In the genomic region with DNA sequence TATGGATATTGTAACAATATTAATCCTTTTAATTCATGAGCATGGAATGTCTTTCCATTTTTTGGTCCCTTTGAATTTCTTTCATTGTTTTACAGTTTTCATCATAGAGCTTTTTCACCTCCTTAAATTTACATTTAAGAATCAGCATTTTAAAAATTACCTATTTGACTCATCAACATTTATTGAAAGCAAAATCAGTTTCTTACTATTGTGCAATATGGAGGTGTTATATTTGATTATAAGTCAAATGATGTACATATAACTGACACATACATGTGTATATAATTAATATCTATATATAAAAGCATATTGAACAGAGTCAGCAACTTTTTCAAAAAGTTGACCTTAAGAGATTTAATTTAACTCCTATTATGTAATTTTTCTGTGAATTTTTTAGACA, we compare ENCODE assay signal across 17 cellular contexts. TPM values are rescaled to one million over a fixed set of nuclear protein-coding genes. Genes with fewer than 3 reads are reported as not detected.
DNase-seq lines count a peak whose midpoint lies in the region; ATAC-seq, FAIRE-seq and TF ChIP-seq lines count a peak whose summit lies in the region.
"Had no signal": no experiment of that assay in that cellular context is flagged by ENCODE, and none has a peak within 500 bp of the region (broad histone marks: within the 10 kb centered on the region; RNA-seq: fewer than 3 reads in every experiment).

No MANE protein-coding gene starts in this region.

- no peak overlapping the region for H4K5ac ChIP-seq in IMR-90 (ENCODE audit: low read depth, low read length)

- H3K36me3 ChIP-seq in IMR-90 (ENCODE audit: control insufficient read depth, insufficient read depth, low read length) (no peaks in the 10 kb centered on the region), K562 (ENCODE audit: control insufficient read depth, insufficient read depth, low read length) (peaks cover 4% of the 10 kb centered on the region; the same call in 1 of the 3 replicates)
- H3K36me3 ChIP-seq: BE2C had no signal

- no peak overlapping the region for H2BK20ac ChIP-seq in IMR-90 (ENCODE audit: low read depth, low read length)

- H3K9me1 ChIP-seq in IMR-90 (ENCODE audit: insufficient read depth, low read length) (0 out of 2 replicates have a peak, but pooled peaks cover 3% of the 10 kb centered on the region), K562 (ENCODE audit: control insufficient read depth, insufficient read depth, low read length) (no peaks in the 10 kb centered on the region)

- H2AK5ac ChIP-seq in IMR-90 (ENCODE audit: low read depth, low read length): no peak overlapping the region

- in situ Hi-C loops in IMR-90 (cut with MboI; ENCODE audit: low sequenced_read_pairs) (no loop called here), K562 (cut with MboI) (no loop called here)

- H3K4me1 ChIP-seq in IMR-90 (ENCODE audit: control insufficient read depth, insufficient read depth, low read length) (no peaks in the 10 kb centered on the region), K562 (replicated peaks in 1 of 2; ENCODE audit: control insufficient read depth in 2 of 2, insufficient read depth in 2 of 2, low read length in 2 of 2) (no peaks in the 10 kb centered on the region; a peak in 1 of 5 replicates)
- H3K4me1 ChIP-seq: BE2C, BLaER1 had no signal

- no peak overlapping the region for H3K4me2 ChIP-seq in IMR-90 (ENCODE audit: low read depth, low read length)
- no peak overlapping the region for H3K4me2 ChIP-seq in K562 (ENCODE audit: insufficient read depth, low read length)
- H3K4me2 ChIP-seq: BLaER1 had no signal

- H3K9me3 ChIP-seq in IMR-90 (ENCODE audit: control insufficient read depth, insufficient read depth, low read length): no peaks in the 10 kb centered on the region
- no peaks in the 10 kb centered on the region for H3K9me3 ChIP-seq in K562 (replicated peaks; ENCODE audit: control insufficient read depth, insufficient read depth, low read depth, low read length)
- H3K9me3 ChIP-seq: BE2C had no signal

- CTCF ChIA-PET in IMR-90 (lab: Yijun Ruan, JAX) (no interaction called here), K562 (lab: Yijun Ruan, JAX; ENCODE audit: low intra/inter-chr PET ratio) (no interaction called here)

- H2AFZ ChIP-seq in IMR-90 (replicated peaks; ENCODE audit: low read length, poor library complexity) (no peak overlapping the region), K562 (ENCODE audit: low read depth, low read length) (no peak overlapping the region)

- H4K8ac ChIP-seq in IMR-90 (ENCODE audit: low read depth in 2 of 2, low read length in 2 of 2): no peak overlapping the region

- H3K18ac ChIP-seq in IMR-90 (ENCODE audit: low read depth, low read length): no peak overlapping the region

- H3K56ac ChIP-seq in IMR-90 (ENCODE audit: extremely low read depth, insufficient read depth, low read length): no peak overlapping the region

- FAIRE-seq in K562 (lab: Jason Lieb, UNC) (no peak), islet of Langerhans (lab: Jason Lieb, UNC) (peak; percentile 33)
- FAIRE-seq: GM12891 had no signal

- H3K14ac ChIP-seq in IMR-90 (replicated peaks; ENCODE audit: low read depth, low read length): no peak overlapping the region

- H2BK5ac ChIP-seq in IMR-90 (ENCODE audit: low read depth, low read length, poor library complexity, severe bottlenecking): no peak overlapping the region

- BruUV-seq in IMR-90 (replicated peaks; lab: Mats Ljungman, UMichigan) (no TSS peak), K562 (replicated peaks; lab: Mats Ljungman, UMichigan) (no TSS peak)

- ATAC-seq in IMR-90 (ENCODE audit: low read depth): no peak
- ATAC-seq in K562: no peak
- no peak for ATAC-seq in HG03378 (IDR thresholded peaks at IDR 0.05; ENCODE audit: unreplicated experiment)

- no peak overlapping the region for H2AK9ac ChIP-seq in IMR-90 (replicated peaks; ENCODE audit: low read depth, low read length, poor library complexity)

- DNase-seq in IMR-90 (no peak), K562 (ENCODE audit: extremely low read depth in 1 of 4, low spot score in 3 of 4) (no peak), DMS153 (lab: John Stamatoyannopoulos, UW) (no peak)
- DNase-seq: 8988T; BE2C; C1 segment of cervical spinal cord; CD4-positive, alpha-beta memory T cell; CD4-positive, CD25-positive, alpha-beta regulatory T cell; CD8-positive, alpha-beta memory T cell; COR-L47; DMS 273 treated with DMSO at 0.1 percent for 48 hours; DMS79 treated with DMSO at 0.1 percent for 48 hours; GF-D8 had no signal

- peaks cover 43% of the 10 kb centered on the region for H3K79me2 ChIP-seq in K562 (ENCODE audit: control insufficient read depth, insufficient read depth, low read length)

- dilution Hi-C loops in IMR-90 (cut with HindIII; ENCODE audit: low sequenced_read_pairs, unreplicated experiment): no loop called here

- H3K23ac ChIP-seq in IMR-90 (ENCODE audit: low read depth, low read length): no peak overlapping the region

- POLR2A ChIA-PET in IMR-90 (lab: Charles Lee; ENCODE audit: unreplicated experiment): no interaction called here
- POLR2A ChIA-PET in K562 (lab: Yijun Ruan, JAX): no interaction called here

- TF ChIP-seq RAD21 in IMR-90 (IDR thresholded peaks at IDR 0.05; ENCODE audit: low read length) (no peak), K562 (CRISPR knock-in tag; conservative IDR thresholded peaks at IDR 0.05 in 1 of 2, IDR thresholded peaks at IDR 0.05 in 1 of 2) (no peak)

- H3K27me3 ChIP-seq in IMR-90 (ENCODE audit: control insufficient read depth, insufficient read depth, low read length) (no peaks in the 10 kb centered on the region), K562 (ENCODE audit: control insufficient read depth in 2 of 2, insufficient read depth in 2 of 2, low read length in 2 of 2) (no peaks in the 10 kb centered on the region)
- H3K27me3 ChIP-seq: BE2C, BLaER1 had no signal

- no peak overlapping the region for H3K4me3 ChIP-seq in IMR-90 (ENCODE audit: insufficient read depth, low read depth, low read length)
- no peak overlapping the region for H3K4me3 ChIP-seq in K562
- H3K4me3 ChIP-seq: BLaER1 had no signal

- H3K27ac ChIP-seq in IMR-90 (ENCODE audit: insufficient read depth, low read length): no peak overlapping the region
- no peak overlapping the region for H3K27ac ChIP-seq in K562 (ENCODE audit: extremely low read depth, low read depth, low read length)
- H3K27ac ChIP-seq: BLaER1 had no signal

- H3K79me1 ChIP-seq in IMR-90 (ENCODE audit: low read depth in 1 of 2, low read length in 2 of 2): peaks cover 17 to 33% of the 10 kb centered on the region in 2 experiments

- no peak overlapping the region for H2BK15ac ChIP-seq in IMR-90 (ENCODE audit: low read depth, low read length)

- no peak overlapping the region for H3K4ac ChIP-seq in IMR-90 (ENCODE audit: low read depth, low read length)

- H4K91ac ChIP-seq in IMR-90 (ENCODE audit: insufficient read depth, low read depth, low read length): no peak overlapping the region

- TF ChIP-seq CTCF in IMR-90 (conservative IDR thresholded peaks at IDR 0.05; ENCODE audit: low read depth, low read length): no peak
- no peak for TF ChIP-seq CTCF in K562 (IDR thresholded peaks at IDR 0.05 in 2 of 3, conservative IDR thresholded peaks at IDR 0.05 in 1 of 3; ENCODE audit: insufficient read depth in 2 of 3, low read depth in 1 of 3, low read length in 3 of 3)

- TF ChIP-seq POLR2A in IMR-90 (IDR thresholded peaks at IDR 0.05; ENCODE audit: low read depth, low read length) (no peak), K562 (conservative IDR thresholded peaks at IDR 0.05) (no peak)

- H2BK120ac ChIP-seq in IMR-90 (ENCODE audit: low read depth, low read length): no peak overlapping the region

- intact Hi-C loops in IMR-90 (cut with micrococcal nuclease) (no loop called here), K562 (cut with micrococcal nuclease) (no loop called here)

- H4K20me1 ChIP-seq in IMR-90 (ENCODE audit: insufficient read depth, low read length): peaks cover 27% of the 10 kb centered on the region; the same call in 1 of the 2 replicates
- no peaks in the 10 kb centered on the region for H4K20me1 ChIP-seq in K562 (replicated peaks; ENCODE audit: control insufficient read depth, insufficient read depth, low read length)

- no peak for TF ChIP-seq EP300 in K562 (IDR thresholded peaks at IDR 0.05; ENCODE audit: low read length)

- H3K9ac ChIP-seq in IMR-90 (ENCODE audit: low read depth, low read length) (no peak overlapping the region), K562 (ENCODE audit: insufficient read depth in 1 of 2, low read depth in 2 of 2, low read length in 2 of 2) (no peak overlapping the region)
- H3K9ac ChIP-seq: BLaER1 had no signal

RNA-seq across cellular contexts. Expression of a gene that starts 52.2 kb away (rescaled TPM):
- 47.5 TPM in 2 replicates for total RNA-seq in IMR-90 (2012; rRNA removed)
- polyA plus RNA-seq in IMR-90 (2012; rRNA removed): 10.8 and 13.4 TPM in 2 replicates
- 2.1 and 3.7 TPM in 2 replicates for polyA plus RNA-seq in IMR-90 (2012; cell fraction: cytosol; rRNA removed)
- polyA plus RNA-seq in IMR-90 (2012; cell fraction: nucleus; rRNA removed; ENCODE audit: low replicate concordance): 0.90 and 10.5 TPM in 2 replicates
- total RNA-seq in K562 (2011; cell fraction: chromatin; rRNA removed; ENCODE audit: low replicate concordance): 6.3 and 27.4 TPM in 2 replicates
- total RNA-seq in K562 (2011; cell fraction: nucleolus; rRNA removed): 3.5 and 5.8 TPM in 2 replicates
- total RNA-seq in K562 (2011; cell fraction: nucleoplasm; rRNA removed): 8.9 and 10.8 TPM in 2 replicates
- 9.2 and 10.2 TPM in 2 replicates for total RNA-seq in K562 (2014; rRNA removed)
- 14.6 and 17.2 TPM in 2 replicates for total RNA-seq in K562 (2014; rRNA removed; fragmentation: Illumina TruSeq; extraction: Trizol)
- 13.8 and 16.1 TPM in 2 replicates for total RNA-seq in K562 (2015; rRNA removed; fragmentation: Illumina TruSeq; extraction: Trizol)
- total RNA-seq in K562 (2021): 16.8 and 17.2 TPM in 2 replicates
- polyA plus RNA-seq in K562 (2011; rRNA removed): 10.2 and 14.9 TPM in 2 replicates
- polyA plus RNA-seq in K562 (2011; cell fraction: cytosol; rRNA removed): 3.5 and 6.9 TPM in 2 replicates
- 3.3 and 4.2 TPM in 2 replicates for polyA plus RNA-seq in K562 (2011; cell fraction: nucleus; rRNA removed)
- polyA plus RNA-seq in K562 (2012): 11.0 and 13.0 TPM in 2 replicates
- 16.3 and 17.2 TPM in 2 replicates for polyA plus RNA-seq in K562 (2014; fragmentation: Illumina TruSeq; extraction: Trizol)
- polyA plus RNA-seq in K562 (2014; fragmentation: Nextera tagmentation; extraction: Ambion mirVana): 10 to 100 TPM; 11.4 to 17.5 TPM
- polyA plus RNA-seq in K562 (2014; rRNA removed): 9.2 and 10.3 TPM in 2 replicates
- polyA minus RNA-seq in K562 (2011; rRNA and poly(A)+ RNA removed): 28.5 and 31.2 TPM in 2 replicates
- 6.8 and 13.1 TPM in 2 replicates for polyA minus RNA-seq in K562 (2011; cell fraction: cytosol; rRNA and poly(A)+ RNA removed)
- 9.7 and 21.9 TPM in 2 replicates for polyA minus RNA-seq in K562 (2011; cell fraction: nucleus; rRNA and poly(A)+ RNA removed)

RNA-seq across cellular contexts. Expression of a gene that starts 52.7 kb away (rescaled TPM):
- total RNA-seq in IMR-90 (2012; rRNA removed): 17.4 and 21.7 TPM in 2 replicates
- 14.4 and 19.9 TPM in 2 replicates for polyA plus RNA-seq in IMR-90 (2012; rRNA removed)
- polyA plus RNA-seq in IMR-90 (2012; cell fraction: cytosol; rRNA removed): 1.6 and 2.9 TPM in 2 replicates
- 2.9 and 37.6 TPM in 2 replicates for polyA plus RNA-seq in IMR-90 (2012; cell fraction: nucleus; rRNA removed; ENCODE audit: low replicate concordance)
- 8.1 and 22.8 TPM in 2 replicates for total RNA-seq in K562 (2011; cell fraction: chromatin; rRNA removed; ENCODE audit: low replicate concordance)
- total RNA-seq in K562 (2011; cell fraction: nucleolus; rRNA removed): 5.1 and 5.5 TPM in 2 replicates
- total RNA-seq in K562 (2011; cell fraction: nucleoplasm; rRNA removed): 9.8 and 37.7 TPM in 2 replicates
- total RNA-seq in K562 (2014; rRNA removed): 5.2 and 12.2 TPM in 2 replicates
- total RNA-seq in K562 (2014; rRNA removed; fragmentation: Illumina TruSeq; extraction: Trizol): 19.4 and 21.2 TPM in 2 replicates
- total RNA-seq in K562 (2015; rRNA removed; fragmentation: Illumina TruSeq; extraction: Trizol): 18.1 and 18.9 TPM in 2 replicates
- 12.5 and 17.2 TPM in 2 replicates for total RNA-seq in K562 (2021)
- 19.2 and 24.2 TPM in 2 replicates for polyA plus RNA-seq in K562 (2011; rRNA removed)
- 2.6 and 4.7 TPM in 2 replicates for polyA plus RNA-seq in K562 (2011; cell fraction: cytosol; rRNA removed)
- 8.6 and 11.2 TPM in 2 replicates for polyA plus RNA-seq in K562 (2011; cell fraction: nucleus; rRNA removed)
- 17.8 and 20.6 TPM in 2 replicates for polyA plus RNA-seq in K562 (2012)
- 23.0 and 27.8 TPM in 2 replicates for polyA plus RNA-seq in K562 (2014; fragmentation: Illumina TruSeq; extraction: Trizol)
- 10 to 100 TPM; 30.6 to 31.0 TPM for polyA plus RNA-seq in K562 (2014; fragmentation: Nextera tagmentation; extraction: Ambion mirVana)
- polyA plus RNA-seq in K562 (2014; rRNA removed): 14.1 and 17.3 TPM in 2 replicates
- polyA minus RNA-seq in K562 (2011; rRNA and poly(A)+ RNA removed): 17.2 and 21.9 TPM in 2 replicates
- 3.5 and 5.2 TPM in 2 replicates for polyA minus RNA-seq in K562 (2011; cell fraction: cytosol; rRNA and poly(A)+ RNA removed)
- 7.0 and 15.1 TPM in 2 replicates for polyA minus RNA-seq in K562 (2011; cell fraction: nucleus; rRNA and poly(A)+ RNA removed)
